Comparison of ENCODE assay signal across 1 cellular context in the genomic region with DNA sequence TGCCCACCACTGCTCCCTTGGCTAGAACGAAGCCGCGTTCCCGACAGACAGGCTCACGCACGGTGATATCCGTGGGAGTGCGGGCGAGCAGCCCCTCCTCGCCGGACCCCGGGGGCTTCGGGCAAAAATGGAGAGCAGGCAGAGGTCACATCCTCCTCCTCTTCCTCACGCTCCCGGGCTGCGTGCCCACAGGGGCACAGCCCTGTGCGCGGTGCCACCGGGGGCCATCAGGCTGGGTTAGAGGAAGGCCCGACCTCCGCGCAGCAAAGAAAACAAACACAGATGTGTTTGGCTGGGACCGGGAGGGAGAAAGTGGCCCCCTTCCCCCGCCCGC.
A peak's percentile ranks its signal among the peaks of the same experiment; 100 is the strongest.
TF ChIP-seq lines count a peak whose summit lies in the region.

No MANE protein-coding gene starts in this region.

TF ChIP-seq in HepG2, 621 proteins besides CTCF, POLR2A, EP300 and RAD21:
- TF ChIP-seq HNRNPL (IDR thresholded peaks at IDR 0.05; ENCODE audit: low read depth, low read length) (peak; percentile 74), CHD4 (IDR thresholded peaks at IDR 0.05; ENCODE audit: borderline replicate concordance, low read length) (no peak), YEATS4 (CRISPR knock-in tag; IDR thresholded peaks at IDR 0.05; ENCODE audit: borderline replicate concordance) (no peak), ZNF274 (CRISPR knock-in tag; IDR thresholded peaks at IDR 0.05) (no peak)
- TF ChIP-seq, protein P1, sequence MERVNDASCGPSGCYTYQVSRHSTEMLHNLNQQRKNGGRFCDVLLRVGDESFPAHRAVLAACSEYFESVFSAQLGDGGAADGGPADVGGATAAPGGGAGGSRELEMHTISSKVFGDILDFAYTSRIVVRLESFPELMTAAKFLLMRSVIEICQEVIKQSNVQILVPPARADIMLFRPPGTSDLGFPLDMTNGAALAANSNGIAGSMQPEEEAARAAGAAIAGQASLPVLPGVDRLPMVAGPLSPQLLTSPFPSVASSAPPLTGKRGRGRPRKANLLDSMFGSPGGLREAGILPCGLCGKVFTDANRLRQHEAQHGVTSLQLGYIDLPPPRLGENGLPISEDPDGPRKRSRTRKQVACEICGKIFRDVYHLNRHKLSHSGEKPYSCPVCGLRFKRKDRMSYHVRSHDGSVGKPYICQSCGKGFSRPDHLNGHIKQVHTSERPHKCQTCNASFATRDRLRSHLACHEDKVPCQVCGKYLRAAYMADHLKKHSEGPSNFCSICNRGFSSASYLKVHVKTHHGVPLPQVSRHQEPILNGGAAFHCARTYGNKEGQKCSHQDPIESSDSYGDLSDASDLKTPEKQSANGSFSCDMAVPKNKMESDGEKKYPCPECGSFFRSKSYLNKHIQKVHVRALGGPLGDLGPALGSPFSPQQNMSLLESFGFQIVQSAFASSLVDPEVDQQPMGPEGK (CRISPR knock-in tag; IDR thresholded peaks at IDR 0.05) = peak; percentile 17; the same call in 1 of the 2 replicates
